In the genomic region with DNA sequence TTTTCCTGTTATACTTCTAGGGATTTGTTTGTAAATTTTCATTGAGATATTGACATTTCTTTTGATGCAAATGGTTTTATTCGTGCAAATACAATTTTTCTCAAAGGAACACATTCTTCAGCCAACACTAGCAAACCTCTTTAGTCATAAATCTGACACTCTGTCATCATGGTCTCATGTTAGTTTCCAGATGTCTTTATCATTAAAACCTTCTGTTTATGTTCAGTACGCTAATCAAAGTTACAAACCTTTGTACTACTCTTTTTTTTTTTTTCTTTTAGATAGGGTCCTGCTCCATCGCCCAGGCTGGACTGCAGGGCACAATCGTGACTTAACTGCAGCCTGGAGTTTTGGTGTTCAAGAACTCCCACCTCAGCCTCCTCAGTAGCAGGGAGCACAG, we compare ENCODE assay signal across 37 cellular contexts. TPM values are rescaled to one million over a fixed set of nuclear protein-coding genes. Genes with fewer than 3 reads are reported as not detected.
"Had no signal": no experiment of that assay in that cellular context is flagged by ENCODE, and none has a peak within 500 bp of the region (broad histone marks: within the 10 kb centered on the region; RNA-seq: fewer than 3 reads in every experiment).

No MANE protein-coding gene starts in this region.

- DNase-seq: activated CD4-positive, alpha-beta memory T cell treated with anti-CD3 and anti-CD28 coated beads for 36 hours; activated CD4-positive, alpha-beta T cell treated with anti-CD3 and anti-CD28 coated beads for 36 hours; activated CD4-positive, alpha-beta T cell treated with anti-CD3 and anti-CD28 coated beads, Interleukin-2, amount 10 ng/mL, durations not matched to agents 24 days and 14 days; activated CD4-positive, CD25-positive, alpha-beta regulatory T cell; activated CD4-positive, CD25-positive, alpha-beta regulatory T cell treated with anti-CD3 and anti-CD28 coated beads, Interleukin-2, amount 50 U/mL, for 72 hours; activated CD8-positive, alpha-beta memory T cell treated with anti-CD3 and anti-CD28 coated beads, Interleukin-2, amount 10 ng/mL, durations not matched to agents 7 days and 5 days; activated CD8-positive, alpha-beta memory T cell treated with anti-CD3 and anti-CD28 coated beads, Interleukin-2, amount 50 U/mL, for 4 hours; activated CD8-positive, alpha-beta T cell treated with anti-CD3 and anti-CD28 coated beads, Interleukin-2, amount 10 ng/mL, durations not matched to agents 7 days and 5 days; activated effector memory CD4-positive, alpha-beta T cell treated with anti-CD3 and anti-CD28 coated beads, Interleukin-2, amount 50 U/mL, for 16 hours; activated naive CD4-positive, alpha-beta T cell treated with anti-CD3 and anti-CD28 coated beads for 36 hours; activated naive CD8-positive, alpha-beta T cell treated with anti-CD3 and anti-CD28 coated beads for 36 hours; activated naive CD8-positive, alpha-beta T cell treated with anti-CD3 and anti-CD28 coated beads, Interleukin-2, amount 50 U/mL, for 24 hours; activated T-cell treated with anti-CD3 and anti-CD28 coated beads, Interleukin-2, amount 50 U/mL, for 1 hour; activated T-cell treated with anti-CD3 and anti-CD28 coated beads, Interleukin-2, amount 50 U/mL, for 48 hours; adrenal gland; central memory CD4-positive, alpha-beta T cell; cerebellar nuclear complex; colonic mucosa; effector CD8-positive, alpha-beta T cell; esophagus squamous epithelium; foreskin keratinocyte; gastrocnemius medialis; glutamatergic neuron; heart left ventricle; T-helper 17 cell; T1000 had no signal

- H3K27me3 ChIP-seq: ascending aorta, breast epithelium, cardiac muscle cell, colonic mucosa, esophagus squamous epithelium, gastrocnemius medialis had no signal

- H3K9me3 ChIP-seq: adrenal gland, ascending aorta, breast epithelium, colonic mucosa, esophagus squamous epithelium, gastrocnemius medialis, heart left ventricle had no signal

- FAIRE-seq: endometrium, endothelial cell of umbilical vein had no signal

- ATAC-seq: activated CD4-positive, alpha-beta T cell treated with anti-CD3 and anti-CD28 coated beads for 36 hours; activated CD8-positive, alpha-beta memory T cell treated with anti-CD3 and anti-CD28 coated beads, Interleukin-2, amount 10 ng/mL, durations not matched to agents 7 days and 5 days; activated CD8-positive, alpha-beta T cell treated with anti-CD3 and anti-CD28 coated beads, Interleukin-2, amount 10 ng/mL, durations not matched to agents 7 days and 5 days; activated naive CD8-positive, alpha-beta T cell treated with anti-CD3 and anti-CD28 coated beads, Interleukin-2, amount 50 U/mL, for 24 hours; foreskin keratinocyte; gastrocnemius medialis; heart left ventricle; T-helper 17 cell had no signal

- H3K4me1 ChIP-seq: adrenal gland, ascending aorta, breast epithelium, colonic mucosa, esophagus squamous epithelium, foreskin keratinocyte, gastrocnemius medialis, heart left ventricle had no signal

- H3K4me3 ChIP-seq: adrenal gland, ascending aorta, breast epithelium, cardiac muscle cell, colonic mucosa, esophagus squamous epithelium, gastrocnemius medialis, heart left ventricle had no signal

- H3K36me3 ChIP-seq: adrenal gland, ascending aorta, breast epithelium, cardiac muscle cell, colonic mucosa, esophagus squamous epithelium, gastrocnemius medialis, heart left ventricle had no signal

- H3K27ac ChIP-seq: adrenal gland, ascending aorta, breast epithelium, cardiac muscle cell, colonic mucosa, epithelial cell of prostate, esophagus squamous epithelium, foreskin keratinocyte, gastrocnemius medialis, heart left ventricle had no signal

RNA-seq across cellular contexts. Expression of a gene that starts 7.1 kb away (rescaled TPM):
- total RNA-seq: activated CD4-positive, alpha-beta memory T cell treated with anti-CD3 and anti-CD28 coated beads for 36 hours; activated CD4-positive, alpha-beta T cell treated with anti-CD3 and anti-CD28 coated beads for 36 hours; activated CD4-positive, alpha-beta T cell treated with anti-CD3 and anti-CD28 coated beads, Interleukin-2, amount 10 ng/mL, durations not matched to agents 24 days and 14 days; activated CD8-positive, alpha-beta memory T cell treated with anti-CD3 and anti-CD28 coated beads for 36 hours; activated CD8-positive, alpha-beta memory T cell treated with anti-CD3 and anti-CD28 coated beads, Interleukin-2, amount 10 ng/mL, durations not matched to agents 7 days and 5 days; activated CD8-positive, alpha-beta T cell treated with anti-CD3 and anti-CD28 coated beads, Interleukin-2, amount 10 ng/mL, durations not matched to agents 7 days and 5 days; activated naive CD4-positive, alpha-beta T cell treated with anti-CD3 and anti-CD28 coated beads for 36 hours; activated naive CD8-positive, alpha-beta T cell treated with anti-CD3 and anti-CD28 coated beads for 36 hours; activated T-helper 1 cell treated with anti-CD3 and anti-CD28 coated beads, Interleukin-12 subunit alpha, Interleukin-12 subunit beta, Interleukin-2, Interleukin-4 antibody, amounts not matched to agents 30 ng/mL and 10 ng/mL and 1 ng/mL, durations not matched to agents 14 hours and 24 hours and 36 hours; activated T-helper 2 cell treated with anti-CD3 and anti-CD28 coated beads, Interferon-gamma antibody, Interleukin-2, Interleukin-4, amounts not matched to agents 10 μg/mL and 5 μg/mL and 100 μg/mL, durations not matched to agents 14 hours and 24 hours and 36 hours; adrenal gland; ascending aorta; breast epithelium; cardiac muscle cell; colonic mucosa; dermis microvascular lymphatic vessel endothelial cell; endothelial cell of umbilical vein; esophagus squamous epithelium; foreskin keratinocyte; gastrocnemius medialis; heart left ventricle; T-helper 17 cell had no signal
- polyA plus RNA-seq: adrenal gland, endothelial cell of umbilical vein, esophagus, foreskin keratinocyte, heart left ventricle had no signal

RNA-seq across cellular contexts. Expression of a gene that starts 44.8 kb away (rescaled TPM):
- total RNA-seq: T-helper 17 cell had no signal
